Comparison of ENCODE assay signal across 16 cellular contexts in the genomic region with DNA sequence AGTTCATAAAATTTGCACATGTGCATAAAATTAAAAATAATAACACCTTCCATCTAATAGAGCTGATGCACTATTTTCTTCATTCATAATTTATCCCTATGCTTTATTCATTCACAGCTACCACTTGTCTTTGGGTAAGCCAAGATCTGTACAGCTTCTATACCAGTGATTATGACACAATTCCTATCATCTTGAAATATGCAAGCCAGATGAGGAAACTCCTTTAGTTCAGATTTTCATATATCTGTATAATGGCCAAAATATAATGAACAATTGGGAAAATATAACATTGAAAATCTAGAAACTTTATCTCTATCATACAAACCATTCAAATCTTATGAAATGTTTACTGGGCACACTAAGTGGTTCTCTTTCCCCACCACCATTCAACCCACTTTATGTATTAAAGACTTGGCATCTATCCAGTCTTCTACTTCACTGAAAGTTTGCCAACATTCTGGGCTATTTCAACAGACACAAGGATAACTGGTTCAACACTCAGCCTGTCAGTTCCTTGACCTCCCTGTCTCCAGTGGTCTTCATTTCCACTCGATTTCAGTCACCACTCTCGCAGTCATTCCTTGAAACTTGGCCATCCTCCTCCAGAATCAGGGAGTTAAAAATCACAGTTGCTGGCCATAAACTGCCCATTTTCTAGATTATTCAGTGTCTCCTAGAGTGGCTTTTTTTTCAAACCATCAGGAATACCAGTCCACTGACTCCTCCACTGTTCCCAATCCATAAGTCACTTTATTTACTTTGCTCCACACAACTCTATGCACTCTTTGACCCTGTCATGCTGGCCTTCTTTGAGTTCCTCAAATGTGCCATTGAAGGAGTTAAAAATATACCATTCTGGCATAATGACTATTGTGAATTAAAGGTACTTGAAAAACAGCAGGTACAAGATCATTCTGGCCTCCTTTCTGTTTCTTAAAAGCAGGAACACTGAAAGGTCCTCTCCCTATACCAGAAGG.
A peak's percentile ranks its signal among the peaks of the same experiment; 100 is the strongest.
DNase-seq lines count a peak whose midpoint lies in the region; ATAC-seq and TF ChIP-seq lines count a peak whose summit lies in the region.
"Had no signal": no experiment of that assay in that cellular context is flagged by ENCODE, and none has a peak within 500 bp of the region (broad histone marks: within the 10 kb centered on the region; RNA-seq: fewer than 3 reads in every experiment).

No MANE protein-coding gene starts in this region.

- peak overlapping the region; percentile 29 for H3K27ac Mint-ChIP-seq in activated T-cell treated with anti-CD3 and anti-CD28 coated beads, Interleukin-2, amount 50 U/mL, for 72 hours
- H3K27ac Mint-ChIP-seq: neural progenitor cell had no signal

- H3K27me3 ChIP-seq in thoracic aorta (replicated peaks; ENCODE audit: insufficient read depth) (no peaks in the 10 kb centered on the region), upper lobe of left lung (no peaks in the 10 kb centered on the region)
- H3K27me3 ChIP-seq: colonic mucosa, foreskin keratinocyte, neural progenitor cell had no signal

- H3K4me1 Mint-ChIP-seq in activated T-cell treated with anti-CD3 and anti-CD28 coated beads, Interleukin-2, amount 50 U/mL, for 72 hours (ENCODE audit: low read depth): peaks cover 67% of the 10 kb centered on the region

- H3K4me3 Mint-ChIP-seq in activated T-cell treated with anti-CD3 and anti-CD28 coated beads, Interleukin-2, amount 50 U/mL, for 72 hours: no peak overlapping the region
- H3K4me3 Mint-ChIP-seq: neural progenitor cell had no signal

- H3K36me3 ChIP-seq in thoracic aorta (no peaks in the 10 kb centered on the region), upper lobe of left lung (no peaks in the 10 kb centered on the region)
- H3K36me3 ChIP-seq: colonic mucosa, neural progenitor cell had no signal

- 43 to 68% methylated on average over 2 of the region's 2 CpGs for WGBS in upper lobe of left lung, 2 donors

- H3K4me1 ChIP-seq in thoracic aorta (ENCODE audit: control insufficient read depth in 1 of 2, low read depth in 2 of 2) (peaks cover 30 to 59% of the 10 kb centered on the region in 2 donors), upper lobe of left lung (peaks cover 18 to 31% (median 22%) of the 10 kb centered on the region in 4 donors)

- H3K9me3 Mint-ChIP-seq in activated T-cell treated with anti-CD3 and anti-CD28 coated beads, Interleukin-2, amount 50 U/mL, for 72 hours: peaks cover 0 to 2% of the 10 kb centered on the region in 2 donors

- no peaks in the 10 kb centered on the region for H3K27me3 Mint-ChIP-seq in activated T-cell treated with anti-CD3 and anti-CD28 coated beads, Interleukin-2, amount 50 U/mL, for 72 hours (ENCODE audit: low read depth)

- H3K9me3 ChIP-seq in thoracic aorta (no peaks in the 10 kb centered on the region), upper lobe of left lung (no peaks in the 10 kb centered on the region)
- H3K9me3 ChIP-seq: colonic mucosa had no signal

- H3K4me3 ChIP-seq in thoracic aorta (no peak overlapping the region), upper lobe of left lung (no peak overlapping the region)
- H3K4me3 ChIP-seq: colonic mucosa, neural progenitor cell had no signal

- H3K36me3 Mint-ChIP-seq in activated T-cell treated with anti-CD3 and anti-CD28 coated beads, Interleukin-2, amount 50 U/mL, for 72 hours (ENCODE audit: insufficient read depth in 2 of 2): peaks cover 15 to 24% of the 10 kb centered on the region in 2 donors

- no peak for TF ChIP-seq POLR2A in upper lobe of left lung (IDR thresholded peaks at IDR 0.05)

- H3K27ac ChIP-seq in thoracic aorta (peak overlapping the region; percentile 9 to 54), upper lobe of left lung (peak overlapping the region in 2 of 4 donors; percentile 13 to 23)
- H3K27ac ChIP-seq: C4-2B, colonic mucosa, foreskin keratinocyte, neural progenitor cell had no signal

- no peak for TF ChIP-seq EP300 in upper lobe of left lung (IDR thresholded peaks at IDR 0.05)

- TF ChIP-seq CTCF in thoracic aorta (IDR thresholded peaks at IDR 0.05) (no peak), upper lobe of left lung (IDR thresholded peaks at IDR 0.05) (no peak)

- no peak for DNase-seq in activated T-cell treated with anti-CD3 and anti-CD28 coated beads, Interleukin-2, amount 50 U/mL, for 72 hours
- DNase-seq in activated T-cell treated with anti-CD3 and anti-CD28 coated beads, Interleukin-2, amount 50 U/mL, for 48 hours: no peak
- DNase-seq in NCI-H69 (lab: John Stamatoyannopoulos, UW): peak; percentile 62
- peak; percentile 51 for DNase-seq in fibroblast of peridontal ligament (ENCODE audit: extremely low read depth)
- DNase-seq in thoracic aorta (ENCODE audit: low spot score): no peak
- DNase-seq in stimulated activated CD4-positive, alpha-beta T cell treated with anti-CD3 and anti-CD28 coated beads, Interleukin-4, amount 100 ng/mL, for 1 hour: no peak
- DNase-seq in T-helper 2 cell: no peak
- no peak for DNase-seq in upper lobe of left lung
- DNase-seq: colonic mucosa; foreskin keratinocyte; kidney glomerular epithelial cell; NCI-H1417 treated with DMSO at 0.1 percent for 48 hours; stimulated activated CD4-positive, alpha-beta T cell treated with anti-CD3 and anti-CD28 coated beads, Interleukin-15, amount 100 ng/mL, for 24 hours; SW 1271 had no signal

- no peak for ATAC-seq in activated T-cell treated with anti-CD3 and anti-CD28 coated beads, Interleukin-2, amount 50 U/mL, for 72 hours (replicated peaks in 1 of 2)
- ATAC-seq in thoracic aorta (ENCODE audit: insufficient number of reproducible peaks, low FRiP score, low read depth) (no peak), upper lobe of left lung (ENCODE audit: low FRiP score in 2 of 2) (no peak)
- ATAC-seq: foreskin keratinocyte had no signal

Comparison
In these comparisons a context has a peak if more than half of its experiments do, and no peak if none do; other contexts are left out.
1. DNase-seq: peak in NCI-H69 (single experiment) and fibroblast of peridontal ligament (single experiment); none in activated T-cell treated with anti-CD3 and anti-CD28 coated beads, Interleukin-2, amount 50 U/mL, for 72 hours (0 of 2), activated T-cell treated with anti-CD3 and anti-CD28 coated beads, Interleukin-2, amount 50 U/mL, for 48 hours (0 of 2), thoracic aorta (single experiment), stimulated activated CD4-positive, alpha-beta T cell treated with anti-CD3 and anti-CD28 coated beads, Interleukin-4, amount 100 ng/mL, for 1 hour (single experiment), T-helper 2 cell (0 of 5) and upper lobe of left lung (0 of 2).